ENCODE assay signal across 10 cellular contexts in genomic region chr22:42697542-42698013, GRCh38.
A peak's percentile ranks its signal among the peaks of the same experiment; 100 is the strongest.
DNase-seq lines count a peak whose midpoint lies in the region; ATAC-seq lines count a peak whose summit lies in the region.
"Had no signal": no experiment of that assay in that cellular context is flagged by ENCODE, and none has a peak within 500 bp of the region (broad histone marks: within the 10 kb centered on the region; RNA-seq: fewer than 3 reads in every experiment).

No MANE protein-coding gene starts in this region.

- peak; percentile 61 for DNase-seq in HK-2 (ENCODE audit: unreplicated experiment)
- peak; percentile 40 for DNase-seq in brain pericyte (ENCODE audit: low read depth, low spot score)
- DNase-seq in iris pigment epithelial cell (ENCODE audit: low read depth): peak; percentile 80
- peak; percentile 24 for DNase-seq in smooth muscle cell of the brain vasculature (ENCODE audit: low read depth, low spot score)
- no peak for DNase-seq in activated gamma-delta T cell (lab: John Stamatoyannopoulos, UW)
- DNase-seq: activated CD4-positive, alpha-beta T cell treated with anti-CD3 and anti-CD28 coated beads for 48 hours; NCI-H524 treated with DMSO at 0.1 percent for 48 hours had no signal

- ATAC-seq in GM21825 (IDR thresholded peaks at IDR 0.05; ENCODE audit: unreplicated experiment) (no peak), GM21515 (IDR thresholded peaks at IDR 0.05; ENCODE audit: unreplicated experiment) (no peak), GM18858 (IDR thresholded peaks at IDR 0.05; ENCODE audit: unreplicated experiment) (no peak)
